Comparison of ENCODE assay signal across 8 cellular contexts in the genomic region with DNA sequence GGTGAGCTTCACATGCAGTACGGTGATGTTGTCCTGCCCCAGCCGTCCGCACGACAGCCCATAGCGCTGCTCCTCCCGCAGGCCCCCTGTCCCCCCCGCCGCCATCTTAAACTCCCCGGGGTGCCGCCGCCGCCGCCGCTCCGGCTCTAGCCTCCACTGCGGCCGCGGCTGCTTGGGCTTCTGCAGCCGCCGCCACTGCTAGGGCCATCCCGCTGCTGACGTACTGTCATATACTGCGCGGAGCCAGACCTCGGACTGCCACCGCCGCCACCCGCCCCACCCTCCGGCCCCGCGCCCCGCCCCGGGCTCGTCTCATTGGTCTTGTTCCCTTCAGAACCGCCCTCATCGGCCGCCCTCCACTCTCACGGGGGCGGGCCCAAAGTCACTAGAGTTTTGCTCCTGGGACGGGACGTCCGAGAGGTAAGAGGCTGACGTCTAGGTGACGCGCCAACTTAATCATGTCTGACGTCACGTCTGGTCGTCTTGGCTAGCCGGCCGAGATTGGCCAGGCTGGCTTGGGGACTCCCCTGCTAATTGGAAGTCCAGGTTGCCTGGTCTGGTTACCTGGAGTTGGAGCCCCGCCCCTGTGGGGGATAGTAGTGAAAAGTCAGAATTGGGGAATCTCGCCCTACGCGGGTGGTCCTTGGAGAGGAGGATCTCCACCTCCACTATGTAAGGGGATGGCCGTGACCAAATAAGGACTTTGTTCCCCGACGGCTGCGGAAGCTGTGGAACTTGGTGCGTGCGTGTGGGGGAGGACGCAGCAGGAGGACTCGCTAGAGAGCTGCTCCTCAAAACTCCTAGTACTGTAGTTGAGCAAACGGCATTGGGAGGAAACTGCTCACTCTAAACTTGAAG. TPM values are rescaled to one million over a fixed set of nuclear protein-coding genes. Genes with fewer than 3 reads are reported as not detected.
DNase-seq lines count a peak whose midpoint lies in the region; ATAC-seq and TF ChIP-seq lines count a peak whose summit lies in the region.

A gene (minus strand): TSS at position 235 of the 858 bp plus-strand sequence. CDS start 130 bp downstream, at position 105.

- DNase-seq in GM13977 (ENCODE audit: low spot score) (peak; percentile 96), NCI-H1436 treated with DMSO at 0.1 percent for 48 hours (lab: John Stamatoyannopoulos, UW) (peak; percentile 54), anterior cingulate cortex (lab: John Stamatoyannopoulos, UW) (peak; percentile 45 to 98 (median 92)), left ventricle myocardium superior (peak; percentile 98), progenitor cell of endocrine pancreas (ENCODE audit: low spot score, unreplicated experiment) (peak; percentile 97), upper lobe of right lung (peak; percentile 100)

- H3K4me1 ChIP-seq in upper lobe of right lung, result peaks cover 30% of the 10 kb centered on the region

- peak within 1 kb of the TSS; percentile 87 for H3K4me3 ChIP-seq in upper lobe of right lung

- in situ Hi-C loops in GM13977 (cut with MboI; ENCODE audit: low pct_unique_long_range_greater_than_20kb, low sequenced_read_pairs, unreplicated experiment), result loop anchor here (25.0 kb wide), 1 partner anchor 375 kb away; no protein-coding TSS in a partner anchor

- ATAC-seq in HG02763 (IDR thresholded peaks at IDR 0.05; ENCODE audit: unreplicated experiment) (peak; percentile 88), left ventricle myocardium superior (peak; percentile 91), upper lobe of right lung (peak; percentile 92)

- no peaks in the 10 kb centered on the region for H3K36me3 ChIP-seq in upper lobe of right lung

- H3K4me1 Mint-ChIP-seq in progenitor cell of endocrine pancreas (ENCODE audit: low read depth), result peaks cover 62% of the 10 kb centered on the region

- no peaks in the 10 kb centered on the region for H3K27me3 Mint-ChIP-seq in progenitor cell of endocrine pancreas

- intact Hi-C loops in T-helper 2 cell treated with Interferon-gamma antibody and Interleukin-4, amounts not matched to agents 100 ng/mL and 5 ng/mL, for 36 hours (cut with micrococcal nuclease), result loop anchor here (1.0 to 10.0 kb wide), 14 partner anchors 33 to 1221 kb away; a partner anchor contains a TSS
- intact Hi-C loops in left ventricle myocardium superior (cut with micrococcal nuclease) (loop anchor here (10.0 kb wide), 1 partner anchor 373 kb away; no protein-coding TSS in a partner anchor), upper lobe of right lung (cut with DNase I) (loop anchor here (5.0 kb wide), 1 partner anchor 375 kb away; no protein-coding TSS in a partner anchor)

- H3K4me3 Mint-ChIP-seq in progenitor cell of endocrine pancreas (ENCODE audit: low read depth), result peak within 1 kb of the TSS; percentile 95

- peak within 1 kb of the TSS; percentile 98 for H3K27ac Mint-ChIP-seq in progenitor cell of endocrine pancreas

- peak within 1 kb of the TSS; percentile 99 for H3K27ac ChIP-seq in upper lobe of right lung

- no peaks in the 10 kb centered on the region for H3K9me3 Mint-ChIP-seq in progenitor cell of endocrine pancreas (ENCODE audit: low read depth)

- TF ChIP-seq CTCF in GM13977 (IDR thresholded peaks at IDR 0.05; ENCODE audit: extremely low read depth, insufficient read depth, missing control alignments) (no peak), progenitor cell of endocrine pancreas (IDR thresholded peaks at IDR 0.05; ENCODE audit: unreplicated experiment) (no peak), upper lobe of right lung (IDR thresholded peaks at IDR 0.05) (no peak)

- H3K36me3 Mint-ChIP-seq in progenitor cell of endocrine pancreas (ENCODE audit: insufficient read depth), result peaks cover 7% of the 10 kb centered on the region

- H3K27me3 ChIP-seq in upper lobe of right lung, result no peaks in the 10 kb centered on the region

- H3K9me3 ChIP-seq in upper lobe of right lung, result no peaks in the 10 kb centered on the region

RNA-seq across cellular contexts. Expression of the gene that starts here (rescaled TPM):
- 29.0 and 31.7 TPM in 2 replicates for total RNA-seq in T-helper 2 cell treated with Interferon-gamma antibody and Interleukin-4, amounts not matched to agents 100 ng/mL and 5 ng/mL, for 36 hours
- total RNA-seq in left ventricle myocardium superior, result 23.4 TPM
- total RNA-seq in progenitor cell of endocrine pancreas, result 124 and 145 TPM in 2 replicates
- total RNA-seq in upper lobe of right lung, result 52.1 TPM

Comparison
In these comparisons a context has a peak if more than half of its experiments do, and no peak if none do; other contexts are left out.
1. Peak in every context shown above with its lines: DNase-seq, ATAC-seq, H3K4me3 ChIP-seq and H3K27ac ChIP-seq.